8 cellular contexts compared by ENCODE assay signal in the genomic region with DNA sequence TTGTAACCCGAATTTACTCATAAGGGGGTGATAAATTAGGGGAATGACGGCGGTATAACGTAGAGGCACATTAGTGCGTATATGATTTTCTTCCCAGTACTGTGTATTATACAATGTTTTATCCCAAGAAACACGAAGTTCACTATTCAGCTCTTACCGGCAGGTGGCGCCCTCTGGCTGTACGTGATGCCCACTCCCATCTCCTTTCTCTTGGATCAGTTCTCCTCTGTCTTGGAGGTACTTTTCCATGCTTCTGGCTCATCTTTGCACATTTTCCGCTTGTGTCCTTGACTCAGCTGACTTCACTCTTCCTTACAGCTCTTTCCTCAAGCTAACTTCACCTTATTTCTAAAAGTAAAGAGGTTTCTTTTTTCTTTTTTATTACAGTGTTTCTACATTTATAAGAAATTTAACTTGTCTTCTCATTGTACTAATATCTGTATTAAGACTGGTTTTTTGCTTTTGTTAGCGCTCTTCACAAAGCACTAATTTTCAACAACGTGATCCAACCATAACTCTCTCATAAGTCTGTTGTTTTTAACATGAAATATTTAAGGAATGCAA. TPM values are rescaled to one million over a fixed set of nuclear protein-coding genes. Genes with fewer than 3 reads are reported as not detected.
DNase-seq lines count a peak whose midpoint lies in the region; ATAC-seq and TF ChIP-seq lines count a peak whose summit lies in the region.

No MANE protein-coding gene starts in this region.

- H3K18ac ChIP-seq in neuronal stem cell (ENCODE audit: low read length), result no peak overlapping the region

- H3K14ac ChIP-seq in neuronal stem cell (ENCODE audit: low read length), result no peak overlapping the region

- H4K20me1 ChIP-seq in DOHH2 (ENCODE audit: control insufficient read depth, insufficient read depth, low read depth, low read length) (no peaks in the 10 kb centered on the region), PC-9 (ENCODE audit: insufficient read depth) (no peaks in the 10 kb centered on the region)

- no peak overlapping the region for H2AK5ac ChIP-seq in neuronal stem cell (ENCODE audit: low read depth, low read length)

- H3K9me2 ChIP-seq in DOHH2 (replicated peaks; ENCODE audit: control insufficient read depth, low read length), result no peaks in the 10 kb centered on the region
- H3K9me2 ChIP-seq in PC-9 (ENCODE audit: insufficient read depth), result no peaks in the 10 kb centered on the region

- H2BK5ac ChIP-seq in neuronal stem cell (ENCODE audit: low read length), result no peak overlapping the region

- H3K4ac ChIP-seq in neuronal stem cell (ENCODE audit: low read length), result no peak overlapping the region

- H3K4me2 ChIP-seq in DOHH2 (ENCODE audit: low read length) (no peak overlapping the region), PC-9 (no peak overlapping the region), neuronal stem cell (ENCODE audit: insufficient read depth, low read length, poor library complexity, severe bottlenecking) (no peak overlapping the region)

- H3K27me3 ChIP-seq in DOHH2 (ENCODE audit: control insufficient read depth, low read length), result peaks cover 22% of the 10 kb centered on the region
- peaks cover 43% of the 10 kb centered on the region for H3K27me3 ChIP-seq in PC-9 (ENCODE audit: insufficient read depth, low read depth)
- peaks cover 0 to 8% (median 0%) of the 10 kb centered on the region in 3 experiments for H3K27me3 ChIP-seq in neuronal stem cell (ENCODE audit: control insufficient read depth in 3 of 3, insufficient read depth in 3 of 3, low read depth in 1 of 3, low read length in 3 of 3)

- H3K4me1 ChIP-seq in DOHH2 (ENCODE audit: control insufficient read depth, low read length) (no peaks in the 10 kb centered on the region), PC-9 (replicated peaks; ENCODE audit: insufficient read depth) (no peaks in the 10 kb centered on the region), neuronal stem cell (ENCODE audit: control insufficient read depth in 2 of 2, insufficient read depth in 1 of 2, low read depth in 1 of 2, low read length in 2 of 2) (no peaks in the 10 kb centered on the region)

- H3K27ac ChIP-seq in DOHH2 (ENCODE audit: low read depth, low read length) (no peak overlapping the region), PC-9 (no peak overlapping the region), neuronal stem cell (replicated peaks; ENCODE audit: low read length) (no peak overlapping the region), substantia nigra (ENCODE audit: low read depth, low read length, poor library complexity, severe bottlenecking) (no peak overlapping the region)

- H3K79me1 ChIP-seq in neuronal stem cell (ENCODE audit: low read depth, low read length), result no peaks in the 10 kb centered on the region

- no peak overlapping the region for H2BK15ac ChIP-seq in neuronal stem cell (ENCODE audit: low read length)

- DNase-seq in KG1 (lab: John Stamatoyannopoulos, UW), result peak; percentile 16
- peak; percentile 50 to 77 for DNase-seq in PC-9
- DNase-seq in activated T-cell treated with anti-CD3 and anti-CD28 coated beads, Interleukin-2, amount 50 U/mL, for 48 hours, result peak; percentile 82 to 83
- peak; percentile 86 for DNase-seq in fibroblast of mammary gland (ENCODE audit: low read depth)
- peak; percentile 73 for DNase-seq in neuronal stem cell (ENCODE audit: low spot score)
- peak in 37 of 49 donors; percentile 11 to 85 (median 61) for DNase-seq in substantia nigra (lab: John Stamatoyannopoulos, UW)

- no peak overlapping the region for H2BK120ac ChIP-seq in neuronal stem cell (ENCODE audit: low read depth, low read length)

- intact Hi-C loops in PC-9 (cut with micrococcal nuclease; ENCODE audit: unreplicated experiment), result loop anchor here (1.0 to 10.0 kb wide), 7 partner anchors 120 to 524 kb away; no protein-coding TSS in a partner anchor

- no TSS peak for BruUV-seq in PC-9 (replicated peaks; lab: Mats Ljungman, UMichigan)

- H4K91ac ChIP-seq in neuronal stem cell (ENCODE audit: low read depth, low read length, poor library complexity), result no peak overlapping the region

- POLR2A ChIA-PET in PC-9 (lab: Charles Lee; ENCODE audit: unreplicated experiment), result interaction anchor here (0.6 kb wide), 1 partner anchor 249 kb away, joined by 18 read pairs; the partner anchor contains the start of gene ABCB8

- no peak overlapping the region for H3K23ac ChIP-seq in neuronal stem cell (ENCODE audit: low read depth, low read length, poor library complexity)

- TF ChIP-seq CTCF in DOHH2 (IDR thresholded peaks at IDR 0.05; ENCODE audit: low read depth, low read length, poor library complexity, severe bottlenecking), result peak; percentile 98
- peak; percentile 91 for TF ChIP-seq CTCF in PC-9 (conservative IDR thresholded peaks at IDR 0.05)
- TF ChIP-seq CTCF in fibroblast of mammary gland (conservative IDR thresholded peaks at IDR 0.05; ENCODE audit: control insufficient read depth, insufficient read depth, low read depth, low read length), result peak; percentile 87

- no peak for ATAC-seq in HG02885 (IDR thresholded peaks at IDR 0.05; ENCODE audit: poor library complexity, unreplicated experiment)

- H3K79me2 ChIP-seq in DOHH2 (ENCODE audit: control insufficient read depth, low read length) (no peaks in the 10 kb centered on the region), PC-9 (ENCODE audit: low read depth) (no peaks in the 10 kb centered on the region)

- H2AFZ ChIP-seq in PC-9, result no peak overlapping the region
- H2AFZ ChIP-seq in neuronal stem cell (ENCODE audit: low read length), result no peak overlapping the region

- H3K9me3 ChIP-seq in DOHH2 (ENCODE audit: control insufficient read depth, insufficient read depth, low read length), result no peaks in the 10 kb centered on the region
- no peaks in the 10 kb centered on the region for H3K9me3 ChIP-seq in PC-9 (ENCODE audit: insufficient read depth, low read depth)
- no peaks in the 10 kb centered on the region for H3K9me3 ChIP-seq in neuronal stem cell (replicated peaks in 1 of 2; ENCODE audit: control insufficient read depth in 2 of 2, insufficient read depth in 1 of 2, low read depth in 1 of 2, low read length in 2 of 2)

- CTCF ChIA-PET in PC-9 (lab: Charles Lee), result no interaction called here

- H3F3A ChIP-seq in DOHH2 (ENCODE audit: control insufficient read depth, insufficient read depth) (no peaks in the 10 kb centered on the region), PC-9 (ENCODE audit: insufficient read depth, low read depth) (no peaks in the 10 kb centered on the region)

- no peak overlapping the region for H3K9ac ChIP-seq in neuronal stem cell (ENCODE audit: low read depth, low read length, poor library complexity)

- H3K4me3 ChIP-seq in DOHH2 (ENCODE audit: low read length), result no peak overlapping the region
- H3K4me3 ChIP-seq in PC-9, result no peak overlapping the region
- H3K4me3 ChIP-seq in fibroblast of mammary gland (ENCODE audit: control insufficient read depth, low read depth, low read length), result no peak overlapping the region
- H3K4me3 ChIP-seq in neuronal stem cell (ENCODE audit: low read length in 2 of 2), result no peak overlapping the region

- H4K8ac ChIP-seq in neuronal stem cell (ENCODE audit: low read depth, low read length), result no peak overlapping the region

- no peak overlapping the region for H2BK12ac ChIP-seq in neuronal stem cell (ENCODE audit: low read length)

- no CpG with 5 or more reads among the region's 12 CpGs for WGBS in neuronal stem cell (ENCODE audit: extremely low coverage in 2 of 2, insufficient read length in 2 of 2, insufficient replicate concordance in 1 of 2), 2 donors

- H3K36me3 ChIP-seq in DOHH2 (ENCODE audit: control insufficient read depth, low read length) (no peaks in the 10 kb centered on the region), PC-9 (ENCODE audit: low read depth) (no peaks in the 10 kb centered on the region), neuronal stem cell (replicated peaks in 1 of 2; ENCODE audit: control insufficient read depth in 2 of 2, insufficient read depth in 2 of 2, low read length in 2 of 2) (no peaks in the 10 kb centered on the region)

RNA-seq across cellular contexts. Expression of gene TMEM176B, which starts 21.3 kb away (rescaled TPM):
- total RNA-seq in PC-9 (2021), result 1.9 and 2.3 TPM in 2 replicates
- 1.2 TPM for polyA plus RNA-seq in neuronal stem cell (2013, experiment 1 of 2)
- polyA plus RNA-seq in neuronal stem cell (2013, experiment 2 of 2), result 1.1 TPM

RNA-seq across cellular contexts. Expression of gene TMEM176A, which starts 21.7 kb away (rescaled TPM):
- not detected in 2 replicates for total RNA-seq in PC-9 (2021)
- polyA plus RNA-seq in neuronal stem cell (2013, experiment 1 of 2), result 0.59 TPM
- polyA plus RNA-seq in neuronal stem cell (2013, experiment 2 of 2), result 0.53 TPM

RNA-seq across cellular contexts. Expression of gene GIMAP5, which starts 41.6 kb away (rescaled TPM):
- not detected in 2 replicates for total RNA-seq in PC-9 (2021)
- polyA plus RNA-seq in neuronal stem cell (2013, experiment 1 of 2), result not detected
- not detected for polyA plus RNA-seq in neuronal stem cell (2013, experiment 2 of 2)

Comparison
In these comparisons a context has a peak if more than half of its experiments do, and no peak if none do; other contexts are left out.
1. DNase-seq: peak in every context shown above with its lines; median percentile 86 in fibroblast of mammary gland; 82 in activated T-cell treated with anti-CD3 and anti-CD28 coated beads, Interleukin-2, amount 50 U/mL, for 48 hours; 73 in neuronal stem cell; 64 in PC-9; 61 in substantia nigra; 16 in KG1.